21 cellular contexts compared by ENCODE assay signal in the genomic region with DNA sequence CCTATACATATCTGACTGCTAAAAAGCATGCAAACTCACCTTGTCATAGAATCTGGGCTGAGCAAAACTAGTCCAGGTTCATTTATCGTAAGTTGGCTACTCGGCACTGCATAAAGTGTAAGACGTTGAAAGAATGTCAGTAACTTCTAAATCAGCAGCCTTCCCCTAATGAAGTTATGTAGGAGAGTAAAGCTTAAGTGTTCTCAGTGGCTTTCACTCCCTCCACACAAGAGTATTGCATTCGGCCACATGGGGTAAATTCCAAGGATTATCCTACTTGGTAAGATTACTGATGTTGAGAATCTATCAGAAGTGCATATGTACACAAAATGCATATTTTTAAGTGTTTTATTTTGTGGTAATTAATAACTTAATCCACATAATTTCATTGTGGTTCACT.
"Had no signal": no experiment of that assay in that cellular context is flagged by ENCODE, and none has a peak within 500 bp of the region (broad histone marks: within the 10 kb centered on the region; RNA-seq: fewer than 3 reads in every experiment).

No MANE protein-coding gene starts in this region.

- H3K4me2 ChIP-seq: smooth muscle cell had no signal

- H3K27me3 ChIP-seq: dorsolateral prefrontal cortex, neutrophil, pancreas, right lobe of liver, testis, tibial artery had no signal

- H3K9me3 Mint-ChIP-seq: naive thymus-derived CD4-positive, alpha-beta T cell; type B pancreatic cell had no signal

- ATAC-seq: naive thymus-derived CD4-positive, alpha-beta T cell; pancreas; right lobe of liver; stimulated activated naive CD8-positive, alpha-beta T cell treated with anti-CD3 and anti-CD28 coated beads, Interleukin-15, Interleukin-2, amounts not matched to agents 100 U/mL and 50 U/mL, for 24 hours had no signal

- H3K36me3 Mint-ChIP-seq: type B pancreatic cell had no signal

- H3K27ac Mint-ChIP-seq: type B pancreatic cell had no signal

- H3K4me3 Mint-ChIP-seq: naive thymus-derived CD4-positive, alpha-beta T cell; type B pancreatic cell had no signal

- DNase-seq: dorsolateral prefrontal cortex; effector CD4-positive, alpha-beta T cell; hypothalamus; mesenchymal stem cell; midbrain; naive thymus-derived CD4-positive, alpha-beta T cell; pancreas; retina; right lobe of liver; stimulated activated CD4-positive, alpha-beta T cell treated with anti-CD3 and anti-CD28 coated beads, Interleukin-12 subunit alpha, Interleukin-12 subunit beta, amount 100 ng/mL, for 4 hours; stimulated activated CD4-positive, alpha-beta T cell treated with anti-CD3 and anti-CD28 coated beads, Interleukin-1b, Interleukin-23, amount 100 ng/mL, for 48 hours; stimulated activated CD4-positive, alpha-beta T cell treated with anti-CD3 and anti-CD28 coated beads, Interleukin-4, amount 100 ng/mL, for 1 hour; stimulated activated CD8-positive, alpha-beta memory T cell treated with anti-CD3 and anti-CD28 coated beads, Interleukin-4, amount 100 ng/mL, for 48 hours; stimulated activated naive CD8-positive, alpha-beta T cell treated with anti-CD3 and anti-CD28 coated beads, Interleukin-15, Interleukin-2, amounts not matched to agents 100 U/mL and 50 U/mL, for 24 hours; substantia nigra; testis; tibial artery had no signal

- H3K9me3 ChIP-seq: neutrophil, pancreas, right lobe of liver, testis, tibial artery had no signal

- H3K36me3 ChIP-seq: neutrophil, pancreas, right lobe of liver, tibial artery had no signal

- H3K27me3 Mint-ChIP-seq: naive thymus-derived CD4-positive, alpha-beta T cell; type B pancreatic cell had no signal

- H3K4me1 ChIP-seq: pancreas, right lobe of liver, testis had no signal

- H3K27ac ChIP-seq: dorsolateral prefrontal cortex, neutrophil, pancreas, right lobe of liver, testis, tibial artery had no signal

- H3K4me3 ChIP-seq: dorsolateral prefrontal cortex, lung, pancreas, right lobe of liver, smooth muscle cell, testis, tibial artery had no signal
